ENCODE assay signal across 23 cellular contexts in genomic region chr1:196376648-196377295, GRCh38.
"Had no signal": no experiment of that assay in that cellular context is flagged by ENCODE, and none has a peak within 500 bp of the region (broad histone marks: within the 10 kb centered on the region; RNA-seq: fewer than 3 reads in every experiment).

No MANE protein-coding gene starts in this region.

- H3K4me1 ChIP-seq: ascending aorta, breast epithelium, foreskin keratinocyte, right atrium auricular region, transverse colon, vagina had no signal

- H3K9me3 ChIP-seq: ascending aorta, breast epithelium, mucosa of descending colon, neutrophil, right atrium auricular region, transverse colon, vagina had no signal

- DNase-seq: activated naive CD4-positive, alpha-beta T cell treated with Interleukin-2 at 50 U/mL for 16 hours; activated T-cell treated with anti-CD3 and anti-CD28 coated beads for 4 hours; cerebellar nuclear complex; effector memory CD4-positive, alpha-beta T cell; foreskin keratinocyte; glutamatergic neuron; kidney glomerular epithelial cell; left ventricle myocardium superior; mucosa of descending colon; natural killer cell; posterior cingulate gyrus; stimulated activated CD4-positive, alpha-beta T cell treated with anti-CD3 and anti-CD28 coated beads, Interleukin-4, amount 100 ng/mL, for 4 hours; stimulated activated CD8-positive, alpha-beta memory T cell treated with anti-CD3 and anti-CD28 coated beads, Interleukin-4, amount 100 ng/mL, for 48 hours; stimulated activated naive CD8-positive, alpha-beta T cell treated with anti-CD3 and anti-CD28 coated beads, Interleukin-15, Interleukin-2, amounts not matched to agents 100 U/mL and 50 U/mL, for 24 hours; transverse colon had no signal

- H3K27me3 ChIP-seq: ascending aorta, breast epithelium, foreskin keratinocyte, neutrophil, right atrium auricular region, transverse colon, vagina had no signal

- H3K36me3 ChIP-seq: ascending aorta, breast epithelium, neutrophil, right atrium auricular region, transverse colon, vagina had no signal

- H3K4me3 ChIP-seq: ascending aorta, breast epithelium, mucosa of descending colon, right atrium auricular region, skin epidermis, transverse colon, vagina had no signal

- H3K27ac ChIP-seq: ascending aorta, breast epithelium, foreskin keratinocyte, neutrophil, right atrium auricular region, skin epidermis, transverse colon, vagina had no signal

- ATAC-seq: activated CD4-positive, CD25-positive, alpha-beta regulatory T cell treated with anti-CD3 and anti-CD28 coated beads, Interleukin-2, amount 50 U/mL, for 24 hours; activated T-helper 17 cell treated with anti-CD3 and anti-CD28 coated beads, Interleukin-2, amount 50 U/mL, for 72 hours; foreskin keratinocyte; left ventricle myocardium superior; mucosa of descending colon; stimulated activated naive CD8-positive, alpha-beta T cell treated with anti-CD3 and anti-CD28 coated beads, Interleukin-15, Interleukin-2, amounts not matched to agents 100 U/mL and 50 U/mL, for 24 hours had no signal
